8 cellular contexts compared by ENCODE assay signal in genomic region chr1:214552174-214552608, GRCh38. TPM values are rescaled to one million over a fixed set of nuclear protein-coding genes. Genes with fewer than 3 reads are reported as not detected.
DNase-seq lines count a peak whose midpoint lies in the region; ATAC-seq and TF ChIP-seq lines count a peak whose summit lies in the region.

No MANE protein-coding gene starts in this region.

- DNase-seq in CD14-positive monocyte (ENCODE audit: low spot score) (no peak), right atrium auricular region (ENCODE audit: low spot score) (peak; percentile 75), retinal pigment epithelial cell (ENCODE audit: low read depth) (no peak), NCI-H2029 (lab: John Stamatoyannopoulos, UW) (no peak), T-helper 9 cell (no peak)
- DNase-seq in activated naive CD8-positive, alpha-beta T cell treated with anti-CD3 and anti-CD28 coated beads, Interleukin-2, amount 10 ng/mL, durations not matched to agents 7 days and 5 days = no peak
- no peak for DNase-seq in stimulated activated naive CD4-positive, alpha-beta T cell treated with Interleukin-2 at 50 U/mL for 16 hours (lab: John Stamatoyannopoulos, UW)

- POLR2A ChIA-PET in activated naive CD8-positive, alpha-beta T cell treated with anti-CD3 and anti-CD28 coated beads, Interleukin-2, amount 10 ng/mL, durations not matched to agents 7 days and 5 days (lab: Charles Lee) = no interaction called here

- H3K27ac ChIP-seq in right atrium auricular region = peak overlapping the region; percentile 94 to 97

- peaks cover 0 to 38% of the 10 kb centered on the region in 2 donors for H3K4me1 ChIP-seq in right atrium auricular region

- H3K36me3 Mint-ChIP-seq in CD14-positive monocyte = peaks cover 0 to 4% of the 10 kb centered on the region in 2 donors
- H3K36me3 Mint-ChIP-seq in activated naive CD8-positive, alpha-beta T cell treated with anti-CD3 and anti-CD28 coated beads, Interleukin-2, amount 10 ng/mL, durations not matched to agents 7 days and 5 days = no peaks in the 10 kb centered on the region

- ATAC-seq in HG02759 (IDR thresholded peaks at IDR 0.05; ENCODE audit: unreplicated experiment) = peak; percentile 5
- ATAC-seq in activated naive CD8-positive, alpha-beta T cell treated with anti-CD3 and anti-CD28 coated beads, Interleukin-2, amount 10 ng/mL, durations not matched to agents 7 days and 5 days (ENCODE audit: low read depth) = no peak

- H3K4me3 ChIP-seq in right atrium auricular region (peak overlapping the region; percentile 74 to 87), retinal pigment epithelial cell (ENCODE audit: low read length) (peak overlapping the region; percentile 80)

- no peaks in the 10 kb centered on the region for H3K36me3 ChIP-seq in right atrium auricular region

- no peak overlapping the region for H3K27ac Mint-ChIP-seq in CD14-positive monocyte
- no peak overlapping the region for H3K27ac Mint-ChIP-seq in activated naive CD8-positive, alpha-beta T cell treated with anti-CD3 and anti-CD28 coated beads, Interleukin-2, amount 10 ng/mL, durations not matched to agents 7 days and 5 days

- intact Hi-C loops in CD14-positive monocyte (cut with micrococcal nuclease) = no loop called here

- peaks cover 53 to 62% (median 61%) of the 10 kb centered on the region in 3 donors for H3K27me3 Mint-ChIP-seq in CD14-positive monocyte (ENCODE audit: low read depth in 3 of 3)
- H3K27me3 Mint-ChIP-seq in activated naive CD8-positive, alpha-beta T cell treated with anti-CD3 and anti-CD28 coated beads, Interleukin-2, amount 10 ng/mL, durations not matched to agents 7 days and 5 days = peaks cover 69% of the 10 kb centered on the region

- H3K9me3 ChIP-seq in right atrium auricular region = no peaks in the 10 kb centered on the region

- no peaks in the 10 kb centered on the region for H3K27me3 ChIP-seq in right atrium auricular region

- TF ChIP-seq CTCF in CD14-positive monocyte (IDR thresholded peaks at IDR 0.05) (no peak), right atrium auricular region (IDR thresholded peaks at IDR 0.05) (peak in 1 of 2 donors; percentile 2), retinal pigment epithelial cell (conservative IDR thresholded peaks at IDR 0.05; ENCODE audit: low read depth, low read length) (no peak)

- peaks cover 0 to 15% (median 2%) of the 10 kb centered on the region in 7 donors for H3K9me3 Mint-ChIP-seq in CD14-positive monocyte
- H3K9me3 Mint-ChIP-seq in activated naive CD8-positive, alpha-beta T cell treated with anti-CD3 and anti-CD28 coated beads, Interleukin-2, amount 10 ng/mL, durations not matched to agents 7 days and 5 days = no peaks in the 10 kb centered on the region

- peak overlapping the region; percentile 70 to 86 for H3K4me3 Mint-ChIP-seq in CD14-positive monocyte
- peak overlapping the region; percentile 71 for H3K4me3 Mint-ChIP-seq in activated naive CD8-positive, alpha-beta T cell treated with anti-CD3 and anti-CD28 coated beads, Interleukin-2, amount 10 ng/mL, durations not matched to agents 7 days and 5 days

- peaks cover 13% of the 10 kb centered on the region for H3K4me1 Mint-ChIP-seq in CD14-positive monocyte
- peaks cover 5% of the 10 kb centered on the region for H3K4me1 Mint-ChIP-seq in activated naive CD8-positive, alpha-beta T cell treated with anti-CD3 and anti-CD28 coated beads, Interleukin-2, amount 10 ng/mL, durations not matched to agents 7 days and 5 days

RNA-seq across cellular contexts. Expression of gene PTPN14, which starts 0.8 kb away (rescaled TPM):
- polyA plus RNA-seq in CD14-positive monocyte = under 1 TPM; 0.01 TPM
- under 1 TPM; 0.08 to 0.09 TPM for total RNA-seq in activated naive CD8-positive, alpha-beta T cell treated with anti-CD3 and anti-CD28 coated beads, Interleukin-2, amount 10 ng/mL, durations not matched to agents 7 days and 5 days
- 10 to 100 TPM in 1 of 2 donors, 1 to 10 TPM in 1; 8.4 to 27.2 TPM for total RNA-seq in right atrium auricular region

RNA-seq across cellular contexts. Expression of gene CENPF, which starts 50.8 kb away (rescaled TPM):
- under 1 TPM in 1 of 2 donors, not detected in 1; 0.29 TPM for polyA plus RNA-seq in CD14-positive monocyte
- 100 to 1,000 TPM; 127 to 137 TPM for total RNA-seq in activated naive CD8-positive, alpha-beta T cell treated with anti-CD3 and anti-CD28 coated beads, Interleukin-2, amount 10 ng/mL, durations not matched to agents 7 days and 5 days
- total RNA-seq in right atrium auricular region = 1 to 10 TPM in 1 of 2 donors, under 1 TPM in 1; 0.63 to 3.3 TPM

Comparison
In these comparisons a context has a peak if more than half of its experiments do, and no peak if none do; other contexts are left out.
1. RNA of gene PTPN14, which starts 0.8 kb away (total RNA-seq): 8.4 to 27.2 TPM in right atrium auricular region; 0.08 to 0.09 TPM in activated naive CD8-positive, alpha-beta T cell treated with anti-CD3 and anti-CD28 coated beads, Interleukin-2, amount 10 ng/mL, durations not matched to agents 7 days and 5 days; every median in the first group is over 4 times any median in the second.
2. RNA of gene CENPF, which starts 50.8 kb away (total RNA-seq): 127 to 137 TPM in activated naive CD8-positive, alpha-beta T cell treated with anti-CD3 and anti-CD28 coated beads, Interleukin-2, amount 10 ng/mL, durations not matched to agents 7 days and 5 days; 0.63 to 3.3 TPM in right atrium auricular region; every median in the first group is over 10 times any median in the second.